ENCODE assay signal across 19 cellular contexts in the genomic region with DNA sequence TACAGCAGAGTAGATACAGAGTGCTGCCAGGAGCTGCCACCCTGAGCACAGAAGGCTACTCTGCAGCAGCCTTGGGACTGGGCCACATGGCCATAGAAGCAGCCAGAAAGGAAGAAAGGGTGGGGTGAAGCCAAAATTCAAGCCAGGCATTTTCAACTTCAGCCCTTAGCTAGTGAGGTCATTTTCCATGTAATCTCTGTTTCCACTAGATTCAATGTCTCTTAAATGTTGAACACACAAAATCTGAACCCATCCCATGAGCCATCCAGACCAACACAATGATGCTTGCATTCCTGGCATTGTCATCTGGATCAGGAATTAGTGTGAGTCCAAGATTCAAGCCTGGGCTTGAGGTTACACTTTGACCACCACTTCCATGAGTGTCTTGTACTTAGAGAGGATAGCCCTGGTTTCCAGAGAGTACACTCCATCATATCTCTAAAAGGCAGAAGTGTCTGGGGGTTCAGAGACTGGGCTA.
DNase-seq lines count a peak whose midpoint lies in the region; ATAC-seq, FAIRE-seq and TF ChIP-seq lines count a peak whose summit lies in the region.
"Had no signal": no experiment of that assay in that cellular context is flagged by ENCODE, and none has a peak within 500 bp of the region (broad histone marks: within the 10 kb centered on the region; RNA-seq: fewer than 3 reads in every experiment).

No MANE protein-coding gene starts in this region.

- DNase-seq in Right ventricle myocardium superior (peak; percentile 58), cardiac septum (ENCODE audit: low spot score) (no peak), cardiac fibroblast (ENCODE audit: low read depth in 2 of 2) (peak; percentile 42 to 61), right cardiac atrium (peak; percentile 49 to 87 (median 73)), GDM1 (lab: John Stamatoyannopoulos, UW) (no peak), pancreas (no peak), NCI-H446 treated with DMSO at 0.1 percent for 48 hours (lab: John Stamatoyannopoulos, UW) (no peak), ecto neural progenitor cell (ENCODE audit: low spot score) (no peak)
- DNase-seq: activated CD4-positive, alpha-beta T cell treated with anti-CD3 and anti-CD28 coated beads for 4 hours; activated CD8-positive, alpha-beta memory T cell treated with anti-CD3 and anti-CD28 coated beads, Interleukin-2, amount 10 ng/mL, durations not matched to agents 7 days and 5 days; effector memory CD8-positive, alpha-beta T cell; KG1; naive thymus-derived CD8-positive, alpha-beta T cell; NCI-H1092; NCI-H2081; NCI-H510A; SW 1271 had no signal

- H3K36me3 ChIP-seq in pancreas, result no peaks in the 10 kb centered on the region

- no peak for TF ChIP-seq CTCF in cardiac fibroblast (IDR thresholded peaks at IDR 0.05; ENCODE audit: low read depth, low read length)
- no peak for TF ChIP-seq CTCF in pancreas (IDR thresholded peaks at IDR 0.05)

- H3K9me3 ChIP-seq in right cardiac atrium (ENCODE audit: control insufficient read depth, low read length) (no peaks in the 10 kb centered on the region), pancreas (no peaks in the 10 kb centered on the region)
- H3K9me3 ChIP-seq: A549 had no signal

- ATAC-seq in Right ventricle myocardium superior (ENCODE audit: poor library complexity) (peak; percentile 58), right cardiac atrium (peak; percentile 78 to 91), pancreas (no peak)
- ATAC-seq: A549; activated CD8-positive, alpha-beta memory T cell treated with anti-CD3 and anti-CD28 coated beads, Interleukin-2, amount 10 ng/mL, durations not matched to agents 7 days and 5 days; effector memory CD8-positive, alpha-beta T cell; naive thymus-derived CD8-positive, alpha-beta T cell had no signal

- FAIRE-seq in pancreas (lab: Jason Lieb, UNC), result no peak
- FAIRE-seq: A549 had no signal

- H3K27me3 ChIP-seq in right cardiac atrium (ENCODE audit: control insufficient read depth, insufficient read depth), result no peaks in the 10 kb centered on the region
- no peaks in the 10 kb centered on the region for H3K27me3 ChIP-seq in pancreas

- H3K4me1 ChIP-seq in right cardiac atrium (ENCODE audit: control insufficient read depth, insufficient read depth, low read length), result peaks cover 1% of the 10 kb centered on the region
- H3K4me1 ChIP-seq in pancreas, result no peaks in the 10 kb centered on the region
- H3K4me1 ChIP-seq: A549 had no signal

- H3K27ac ChIP-seq in right cardiac atrium (ENCODE audit: low read length) (no peak overlapping the region), pancreas (no peak overlapping the region)
- H3K27ac ChIP-seq: A549, skin epidermis had no signal

- H3K4me3 ChIP-seq in cardiac fibroblast (replicated peaks in 1 of 2; ENCODE audit: low read depth in 2 of 2, low read length in 2 of 2) (no peak overlapping the region), right cardiac atrium (ENCODE audit: low read length) (no peak overlapping the region), pancreas (no peak overlapping the region)
- H3K4me3 ChIP-seq: A549, skin epidermis had no signal

- intact Hi-C loops in Right ventricle myocardium superior (cut with DNase I) (no loop called here), cardiac septum (cut with DNase I) (no loop called here), right cardiac atrium (cut with DNase I) (no loop called here), pancreas (cut with DNase I) (no loop called here)

Comparison
In these comparisons a context has a peak if more than half of its experiments do, and no peak if none do; other contexts are left out.
1. DNase-seq: peak in Right ventricle myocardium superior (single experiment), cardiac fibroblast (2 of 2) and right cardiac atrium (3 of 3); none in cardiac septum (single experiment), GDM1 (single experiment), pancreas (0 of 6), NCI-H446 treated with DMSO at 0.1 percent for 48 hours (single experiment) and ecto neural progenitor cell (single experiment).
2. ATAC-seq: peak in Right ventricle myocardium superior (single experiment) and right cardiac atrium (2 of 2); none in pancreas (0 of 4).